1 cellular context compared by ENCODE assay signal in genomic region chr10:29627201-29628105, GRCh38.
A peak's percentile ranks its signal among the peaks of the same experiment; 100 is the strongest.
TF ChIP-seq lines count a peak whose summit lies in the region.

No MANE protein-coding gene starts in this region.

TF ChIP-seq in HepG2, 621 proteins besides CTCF, POLR2A, EP300 and RAD21 (continued from another document):
- TF ChIP-seq ISL2 (CRISPR knock-in tag; IDR thresholded peaks at IDR 0.05) (peak; percentile 35; the same call in 1 of the 2 replicates), ZMAT3 (CRISPR knock-in tag; conservative IDR thresholded peaks at IDR 0.05) (no peak), FOXM1 (CRISPR knock-in tag; IDR thresholded peaks at IDR 0.05) (no peak), FOXA1 (IDR thresholded peaks at IDR 0.05) (no peak), FOXA1 (CRISPR knock-in tag; IDR thresholded peaks at IDR 0.05) (peak; percentile 16; the same call in 1 of the 2 replicates), HOXA9 (CRISPR knock-in tag; IDR thresholded peaks at IDR 0.05; ENCODE audit: borderline replicate concordance) (no peak), ATF7 (IDR thresholded peaks at IDR 0.05) (no peak), ATF7 (CRISPR knock-in tag; IDR thresholded peaks at IDR 0.05) (no peak), CEBPG (CRISPR knock-in tag; IDR thresholded peaks at IDR 0.05) (peak; percentile 60), FOXA3 (CRISPR knock-in tag; IDR thresholded peaks at IDR 0.05) (peak; percentile 62), NPAS2 (CRISPR knock-in tag; IDR thresholded peaks at IDR 0.05; ENCODE audit: borderline replicate concordance) (no peak), ELF4 (CRISPR knock-in tag; IDR thresholded peaks at IDR 0.05; ENCODE audit: borderline replicate concordance) (no peak), ZNF768 (CRISPR knock-in tag; IDR thresholded peaks at IDR 0.05) (peak; percentile 77; the same call in 1 of the 2 replicates), SRY (CRISPR knock-in tag; IDR thresholded peaks at IDR 0.05) (no peak), ZNF468 (CRISPR knock-in tag; IDR thresholded peaks at IDR 0.05) (no peak), ZNF615 (CRISPR knock-in tag; IDR thresholded peaks at IDR 0.05; ENCODE audit: borderline replicate concordance) (no peak), SMAD1 (CRISPR knock-in tag; IDR thresholded peaks at IDR 0.05; ENCODE audit: borderline replicate concordance, low read depth) (no peak), ZNF770 (CRISPR knock-in tag; IDR thresholded peaks at IDR 0.05) (no peak)
- TF ChIP-seq, protein P1, sequence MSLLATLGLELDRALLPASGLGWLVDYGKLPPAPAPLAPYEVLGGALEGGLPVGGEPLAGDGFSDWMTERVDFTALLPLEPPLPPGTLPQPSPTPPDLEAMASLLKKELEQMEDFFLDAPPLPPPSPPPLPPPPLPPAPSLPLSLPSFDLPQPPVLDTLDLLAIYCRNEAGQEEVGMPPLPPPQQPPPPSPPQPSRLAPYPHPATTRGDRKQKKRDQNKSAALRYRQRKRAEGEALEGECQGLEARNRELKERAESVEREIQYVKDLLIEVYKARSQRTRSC (CRISPR knock-in tag; IDR thresholded peaks at IDR 0.05; ENCODE audit: low read depth), result no peak
- TF ChIP-seq, protein P2, sequence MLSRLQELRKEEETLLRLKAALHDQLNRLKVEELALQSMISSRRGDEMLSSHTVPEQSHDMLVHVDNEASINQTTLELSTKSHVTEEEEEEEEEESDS (CRISPR knock-in tag; IDR thresholded peaks at IDR 0.05; ENCODE audit: borderline replicate concordance), result no peak
- TF ChIP-seq, protein P3, sequence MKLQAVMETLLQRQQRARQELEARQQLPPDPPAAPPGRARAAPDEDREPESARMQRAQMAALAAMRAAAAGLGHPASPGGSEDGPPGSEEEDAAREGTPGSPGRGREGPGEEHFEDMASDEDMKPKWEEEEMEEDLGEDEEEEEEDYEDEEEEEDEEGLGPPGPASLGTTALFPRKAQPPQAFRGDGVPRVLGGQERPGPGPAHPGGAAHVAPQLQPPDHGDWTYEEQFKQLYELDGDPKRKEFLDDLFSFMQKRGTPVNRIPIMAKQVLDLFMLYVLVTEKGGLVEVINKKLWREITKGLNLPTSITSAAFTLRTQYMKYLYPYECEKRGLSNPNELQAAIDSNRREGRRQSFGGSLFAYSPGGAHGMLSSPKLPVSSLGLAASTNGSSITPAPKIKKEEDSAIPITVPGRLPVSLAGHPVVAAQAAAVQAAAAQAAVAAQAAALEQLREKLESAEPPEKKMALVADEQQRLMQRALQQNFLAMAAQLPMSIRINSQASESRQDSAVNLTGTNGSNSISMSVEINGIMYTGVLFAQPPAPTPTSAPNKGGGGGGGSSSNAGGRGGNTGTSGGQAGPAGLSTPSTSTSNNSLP (IDR thresholded peaks at IDR 0.05; ENCODE audit: low read depth, low read length), result peak; percentile 87
- TF ChIP-seq, protein P4, sequence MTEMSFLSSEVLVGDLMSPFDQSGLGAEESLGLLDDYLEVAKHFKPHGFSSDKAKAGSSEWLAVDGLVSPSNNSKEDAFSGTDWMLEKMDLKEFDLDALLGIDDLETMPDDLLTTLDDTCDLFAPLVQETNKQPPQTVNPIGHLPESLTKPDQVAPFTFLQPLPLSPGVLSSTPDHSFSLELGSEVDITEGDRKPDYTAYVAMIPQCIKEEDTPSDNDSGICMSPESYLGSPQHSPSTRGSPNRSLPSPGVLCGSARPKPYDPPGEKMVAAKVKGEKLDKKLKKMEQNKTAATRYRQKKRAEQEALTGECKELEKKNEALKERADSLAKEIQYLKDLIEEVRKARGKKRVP (CRISPR knock-in tag; IDR thresholded peaks at IDR 0.05), result peak in 1 of 2 experiments; percentile 91; a peak in 2 of 4 replicates
TF ChIP-seq in HepG2: peak in this region for 9.
